ENCODE assay signal across 12 cellular contexts in the genomic region with DNA sequence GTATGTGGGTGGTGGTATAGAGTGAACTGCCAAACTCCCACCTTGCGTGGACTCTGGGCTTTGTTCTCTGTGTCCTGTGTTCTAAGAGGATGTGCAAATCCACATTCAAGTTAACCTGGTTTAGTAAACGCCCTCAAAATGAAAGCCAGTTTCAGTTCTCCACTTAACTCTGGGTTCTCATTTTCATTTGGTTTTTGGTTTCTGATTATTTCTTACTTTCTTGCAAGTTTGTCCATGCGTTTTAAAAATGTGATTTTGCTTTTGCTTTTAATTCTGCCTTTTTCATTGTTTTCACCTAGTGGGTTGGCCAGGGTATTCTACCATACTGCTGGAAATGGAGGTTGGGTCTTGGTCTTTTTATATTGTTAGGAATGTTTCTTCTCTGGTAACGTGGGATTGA. TPM values are rescaled to one million over a fixed set of nuclear protein-coding genes. Genes with fewer than 3 reads are reported as not detected.
A peak's percentile ranks its signal among the peaks of the same experiment; 100 is the strongest.
DNase-seq lines count a peak whose midpoint lies in the region; ATAC-seq lines count a peak whose summit lies in the region.
"Had no signal": no experiment of that assay in that cellular context is flagged by ENCODE, and none has a peak within 500 bp of the region (broad histone marks: within the 10 kb centered on the region; RNA-seq: fewer than 3 reads in every experiment).

No MANE protein-coding gene starts in this region.

- H3K4me1 Mint-ChIP-seq in activated T-helper 2 cell treated with anti-CD3 and anti-CD28 coated beads, Interferon-gamma antibody, Interleukin-2, Interleukin-4, amounts not matched to agents 10 μg/mL and 5 μg/mL and 100 μg/mL, durations not matched to agents 14 hours and 24 hours and 36 hours (ENCODE audit: low read depth) = peaks cover 31% of the 10 kb centered on the region
- peaks cover 25 to 42% (median 29%) of the 10 kb centered on the region in 3 donors for H3K4me1 Mint-ChIP-seq in T-cell

- 91 to 95% methylated on average over 4 of the region's 4 CpGs for WGBS in aorta, 2 donors

- H3K9me3 Mint-ChIP-seq in activated T-helper 2 cell treated with anti-CD3 and anti-CD28 coated beads, Interferon-gamma antibody, Interleukin-2, Interleukin-4, amounts not matched to agents 10 μg/mL and 5 μg/mL and 100 μg/mL, durations not matched to agents 14 hours and 24 hours and 36 hours = peaks cover 26% of the 10 kb centered on the region
- H3K9me3 Mint-ChIP-seq in T-cell = peaks cover 0 to 9% (median 4%) of the 10 kb centered on the region in 3 donors

- no peaks in the 10 kb centered on the region for H3K27me3 Mint-ChIP-seq in activated T-helper 2 cell treated with anti-CD3 and anti-CD28 coated beads, Interferon-gamma antibody, Interleukin-2, Interleukin-4, amounts not matched to agents 10 μg/mL and 5 μg/mL and 100 μg/mL, durations not matched to agents 14 hours and 24 hours and 36 hours (ENCODE audit: low read depth)
- H3K27me3 Mint-ChIP-seq in T-cell = no peaks in the 10 kb centered on the region

- H3K36me3 Mint-ChIP-seq in activated T-helper 2 cell treated with anti-CD3 and anti-CD28 coated beads, Interferon-gamma antibody, Interleukin-2, Interleukin-4, amounts not matched to agents 10 μg/mL and 5 μg/mL and 100 μg/mL, durations not matched to agents 14 hours and 24 hours and 36 hours (ENCODE audit: low read depth) = peaks cover 50% of the 10 kb centered on the region
- H3K36me3 Mint-ChIP-seq in T-cell = peaks cover 42% of the 10 kb centered on the region

- H3K27ac ChIP-seq in aorta (ENCODE audit: low read depth in 1 of 2, low read length in 2 of 2) = no peak overlapping the region
- H3K27ac ChIP-seq: cardiac muscle cell had no signal

- no peak for DNase-seq in activated T-helper 2 cell treated with anti-CD3 and anti-CD28 coated beads, Interferon-gamma antibody, Interleukin-2, Interleukin-4, amounts not matched to agents 10 μg/mL and 5 μg/mL and 100 μg/mL, durations not matched to agents 14 hours and 24 hours and 36 hours (ENCODE audit: low spot score)
- DNase-seq in aorta (no peak), T-cell (no peak), NCI-H510A treated with DMSO at 0.1 percent for 48 hours (lab: John Stamatoyannopoulos, UW) (no peak), DMS114 treated with DMSO at 0.1 percent for 48 hours (lab: John Stamatoyannopoulos, UW; ENCODE audit: unreplicated experiment) (no peak)
- DNase-seq: activated CD4-positive, CD25-positive, alpha-beta regulatory T cell treated with anti-CD3 and anti-CD28 coated beads, Interleukin-2, amount 50 U/mL, for 72 hours; stimulated activated CD4-positive, alpha-beta T cell treated with anti-CD3 and anti-CD28 coated beads, Interleukin-2, amount 100 ng/mL, for 48 hours had no signal

- H3K4me1 ChIP-seq in aorta (ENCODE audit: control insufficient read depth in 1 of 2, insufficient read depth in 2 of 2, low read length in 2 of 2) = peaks cover 0 to 2% of the 10 kb centered on the region in 2 donors

- no peaks in the 10 kb centered on the region for H3K9me3 ChIP-seq in aorta (ENCODE audit: control insufficient read depth, low read length)

- peak overlapping the region; percentile 57 for H3K27ac Mint-ChIP-seq in activated T-helper 2 cell treated with anti-CD3 and anti-CD28 coated beads, Interferon-gamma antibody, Interleukin-2, Interleukin-4, amounts not matched to agents 10 μg/mL and 5 μg/mL and 100 μg/mL, durations not matched to agents 14 hours and 24 hours and 36 hours
- H3K27ac Mint-ChIP-seq in T-cell = no peak overlapping the region

- POLR2A ChIA-PET in T-cell (lab: Charles Lee) = no interaction called here

- peak overlapping the region; percentile 14 for H3K4me3 Mint-ChIP-seq in activated T-helper 2 cell treated with anti-CD3 and anti-CD28 coated beads, Interferon-gamma antibody, Interleukin-2, Interleukin-4, amounts not matched to agents 10 μg/mL and 5 μg/mL and 100 μg/mL, durations not matched to agents 14 hours and 24 hours and 36 hours (ENCODE audit: low read depth)
- no peak overlapping the region for H3K4me3 Mint-ChIP-seq in T-cell

- H3K36me3 ChIP-seq in aorta (ENCODE audit: control insufficient read depth in 1 of 2, insufficient read depth in 2 of 2, low read length in 1 of 2) = no peaks in the 10 kb centered on the region
- H3K36me3 ChIP-seq: cardiac muscle cell had no signal

- peak; percentile 91 for ATAC-seq in GM18861 (IDR thresholded peaks at IDR 0.05; ENCODE audit: unreplicated experiment)
- ATAC-seq in GM21381 (IDR thresholded peaks at IDR 0.05; ENCODE audit: unreplicated experiment) = peak; percentile 96
- peak; percentile 93 for ATAC-seq in HG03103 (IDR thresholded peaks at IDR 0.05; ENCODE audit: low read depth, unreplicated experiment)
- ATAC-seq in aorta (ENCODE audit: low FRiP score) = no peak
- no peak for ATAC-seq in T-cell (replicated peaks in 1 of 4)
- ATAC-seq: K562 had no signal

- CTCF ChIA-PET in T-cell (lab: Charles Lee) = no interaction called here

- no peaks in the 10 kb centered on the region for H3K27me3 ChIP-seq in aorta (ENCODE audit: control insufficient read depth in 1 of 2, insufficient read depth in 2 of 2, low read length in 1 of 2)
- H3K27me3 ChIP-seq: cardiac muscle cell had no signal

- H3K4me3 ChIP-seq in aorta (ENCODE audit: low read length in 2 of 2) = no peak overlapping the region
- H3K4me3 ChIP-seq: cardiac muscle cell, K562 had no signal

- intact Hi-C loops in activated T-helper 2 cell treated with anti-CD3 and anti-CD28 coated beads, Interferon-gamma antibody, Interleukin-2, Interleukin-4, amounts not matched to agents 10 μg/mL and 5 μg/mL and 100 μg/mL, durations not matched to agents 14 hours and 24 hours and 36 hours (cut with micrococcal nuclease) = loop anchor here (1.0 kb wide), 1 partner anchor 14 kb away; no protein-coding TSS in a partner anchor
- intact Hi-C loops in aorta (cut with DNase I) = no loop called here

RNA-seq across cellular contexts. Expression of a gene that starts 38.2 kb away (rescaled TPM):
- 31.7 and 35.5 TPM in 2 replicates for total RNA-seq in activated T-helper 2 cell treated with anti-CD3 and anti-CD28 coated beads, Interferon-gamma antibody, Interleukin-2, Interleukin-4, amounts not matched to agents 10 μg/mL and 5 μg/mL and 100 μg/mL, durations not matched to agents 14 hours and 24 hours and 36 hours
- total RNA-seq in aorta = 10 to 100 TPM; 42.9 to 44.2 TPM
- 10 to 100 TPM in 1 of 2 donors, 1 to 10 TPM in 1; 9.1 to 10.4 TPM for polyA plus RNA-seq in aorta
- total RNA-seq in T-cell = 10 to 100 TPM; 26.9 to 62.7 (median 40.8) TPM

Comparison
In these comparisons a context has a peak if more than half of its experiments do, and no peak if none do; other contexts are left out.
1. ATAC-seq: peak in GM18861 (single experiment), GM21381 (single experiment) and HG03103 (single experiment); none in aorta (single experiment) and T-cell (0 of 4).